Comparison of ENCODE assay signal across 28 cellular contexts in the genomic region with DNA sequence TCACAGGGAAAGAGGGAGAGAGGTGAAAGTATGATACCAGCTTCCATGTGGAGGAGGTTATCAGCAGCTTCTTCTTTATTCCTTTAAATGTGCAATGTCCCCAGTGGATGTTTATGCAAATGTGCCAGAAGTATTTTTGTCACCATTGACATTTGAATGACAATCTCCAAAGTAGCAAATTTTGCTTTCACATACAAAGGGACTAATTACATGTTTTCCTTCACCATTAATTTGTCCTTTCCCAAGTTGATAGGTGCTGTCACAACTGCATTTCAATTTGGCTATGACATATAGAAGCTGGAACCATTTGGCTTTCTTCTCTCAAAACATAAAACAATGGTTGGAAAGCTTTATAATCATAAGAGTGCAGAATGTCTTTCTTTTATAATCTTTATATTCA.
"Had no signal": no experiment of that assay in that cellular context is flagged by ENCODE, and none has a peak within 500 bp of the region (broad histone marks: within the 10 kb centered on the region; RNA-seq: fewer than 3 reads in every experiment).

No MANE protein-coding gene starts in this region.

- H3K4me3 ChIP-seq: stomach, suprapubic skin, testis, thoracic aorta, thyroid gland, tibial artery, tibial nerve, transverse colon, upper lobe of left lung, upper lobe of right lung, uterus, vagina had no signal

- H3K9me3 Mint-ChIP-seq: stimulated activated naive B cell treated with anti-CD40 and anti-IgM and Interleukin-4, amounts not matched to agents 10 μg/mL and 1 μg/mL and 100 μg/mL, for 72 hours; stimulated activated naive CD8-positive, alpha-beta T cell treated with anti-CD3 and anti-CD28 coated beads, Interleukin-15, amount 100 ng/mL, for 72 hours; stimulated activated naive CD8-positive, alpha-beta T cell treated with anti-CD3 and anti-CD28 coated beads, Interleukin-15, Interleukin-2, amounts not matched to agents 100 ng/mL and 50 ng/mL, for 24 hours; type B pancreatic cell had no signal

- H3K4me1 ChIP-seq: stomach, suprapubic skin, testis, thyroid gland, tibial artery, tibial nerve, transverse colon, upper lobe of left lung, upper lobe of right lung, uterus, vagina had no signal

- H3K4me3 Mint-ChIP-seq: stimulated activated effector memory CD8-positive, alpha-beta T cell treated with anti-CD3 and anti-CD28 coated beads, Interleukin-12 subunit alpha, Interleukin-12 subunit beta, amount 100 ng/mL, for 72 hours; stimulated activated memory B cell treated with anti-CD40 and anti-IgM and Interleukin-4, amounts not matched to agents 10 μg/mL and 1 μg/mL and 100 μg/mL, for 72 hours; stimulated activated naive B cell treated with anti-CD40 and anti-IgM and Interleukin-4, amounts not matched to agents 10 μg/mL and 1 μg/mL and 100 μg/mL, for 72 hours; stimulated activated naive CD8-positive, alpha-beta T cell treated with anti-CD3 and anti-CD28 coated beads, Interleukin-15, amount 100 ng/mL, for 72 hours; stimulated activated naive CD8-positive, alpha-beta T cell treated with anti-CD3 and anti-CD28 coated beads, Interleukin-15, Interleukin-2, amounts not matched to agents 100 ng/mL and 50 ng/mL, for 24 hours; type B pancreatic cell had no signal

- H3K9me3 ChIP-seq: stomach, suprapubic skin, testis, thoracic aorta, thyroid gland, tibial artery, tibial nerve, transverse colon, upper lobe of left lung, upper lobe of right lung, uterus, vagina had no signal

- DNase-seq: stimulated activated CD4-positive, alpha-beta T cell treated with anti-CD3 and anti-CD28 coated beads, Interleukin-2, amount 100 ng/mL, for 48 hours; stimulated activated CD4-positive, alpha-beta T cell treated with anti-CD3 and anti-CD28 coated beads, Interleukin-4, amount 100 ng/mL, for 1 hour; stimulated activated CD4-positive, alpha-beta T cell treated with anti-CD3 and anti-CD28 coated beads, Interleukin-4, amount 100 ng/mL, for 24 hours; stimulated activated CD4-positive, alpha-beta T cell treated with anti-CD3 and anti-CD28 coated beads, Interleukin-4, amount 100 ng/mL, for 4 hours; stimulated activated CD8-positive, alpha-beta memory T cell treated with anti-CD3 and anti-CD28 coated beads, Interleukin-4, amount 100 ng/mL, for 48 hours; stimulated activated naive B cell treated with anti-CD40 and anti-IgM and Interleukin-4, amounts not matched to agents 10 μg/mL and 1 μg/mL and 100 μg/mL, for 72 hours; stimulated activated naive CD4-positive, alpha-beta T cell; stimulated activated naive CD4-positive, alpha-beta T cell treated with Interleukin-2 at 50 U/mL for 16 hours; stimulated activated naive CD8-positive, alpha-beta T cell treated with anti-CD3 and anti-CD28 coated beads, Interleukin-15, amount 100 ng/mL, for 72 hours; stimulated activated naive CD8-positive, alpha-beta T cell treated with anti-CD3 and anti-CD28 coated beads, Interleukin-15, Interleukin-2, amounts not matched to agents 100 U/mL and 50 U/mL, for 24 hours; stomach; substantia nigra; testis; thyroid gland; tibial artery; transverse colon; trophoblast cell; upper lobe of left lung; upper lobe of right lung; uterus had no signal

- H3K27ac ChIP-seq: stomach, suprapubic skin, testis, thoracic aorta, thyroid gland, tibial artery, tibial nerve, transverse colon, upper lobe of left lung, upper lobe of right lung, uterus, vagina had no signal

- H3K36me3 Mint-ChIP-seq: stimulated activated effector memory CD8-positive, alpha-beta T cell treated with anti-CD3 and anti-CD28 coated beads, Interleukin-12 subunit alpha, Interleukin-12 subunit beta, amount 100 ng/mL, for 72 hours; stimulated activated memory B cell treated with anti-CD40 and anti-IgM and Interleukin-4, amounts not matched to agents 10 μg/mL and 1 μg/mL and 100 μg/mL, for 72 hours; stimulated activated naive B cell treated with anti-CD40 and anti-IgM and Interleukin-4, amounts not matched to agents 10 μg/mL and 1 μg/mL and 100 μg/mL, for 72 hours; type B pancreatic cell had no signal

- H3K27me3 Mint-ChIP-seq: stimulated activated memory B cell treated with anti-CD40 and anti-IgM and Interleukin-4, amounts not matched to agents 10 μg/mL and 1 μg/mL and 100 μg/mL, for 72 hours; stimulated activated naive B cell treated with anti-CD40 and anti-IgM and Interleukin-4, amounts not matched to agents 10 μg/mL and 1 μg/mL and 100 μg/mL, for 72 hours; stimulated activated naive CD8-positive, alpha-beta T cell treated with anti-CD3 and anti-CD28 coated beads, Interleukin-15, amount 100 ng/mL, for 72 hours; stimulated activated naive CD8-positive, alpha-beta T cell treated with anti-CD3 and anti-CD28 coated beads, Interleukin-15, Interleukin-2, amounts not matched to agents 100 ng/mL and 50 ng/mL, for 24 hours; type B pancreatic cell had no signal

- H3K27me3 ChIP-seq: stomach, suprapubic skin, testis, thyroid gland, tibial artery, tibial nerve, transverse colon, upper lobe of left lung, upper lobe of right lung, uterus, vagina had no signal

- H3K36me3 ChIP-seq: stomach, suprapubic skin, thoracic aorta, thyroid gland, tibial artery, tibial nerve, transverse colon, upper lobe of left lung, upper lobe of right lung, uterus, vagina had no signal

- H3K4me1 Mint-ChIP-seq: stimulated activated effector memory CD8-positive, alpha-beta T cell treated with anti-CD3 and anti-CD28 coated beads, Interleukin-12 subunit alpha, Interleukin-12 subunit beta, amount 100 ng/mL, for 72 hours; stimulated activated memory B cell treated with anti-CD40 and anti-IgM and Interleukin-4, amounts not matched to agents 10 μg/mL and 1 μg/mL and 100 μg/mL, for 72 hours; stimulated activated naive B cell treated with anti-CD40 and anti-IgM and Interleukin-4, amounts not matched to agents 10 μg/mL and 1 μg/mL and 100 μg/mL, for 72 hours; stimulated activated naive CD8-positive, alpha-beta T cell treated with anti-CD3 and anti-CD28 coated beads, Interleukin-15, amount 100 ng/mL, for 72 hours had no signal

- H3K27ac Mint-ChIP-seq: stimulated activated effector memory CD8-positive, alpha-beta T cell treated with anti-CD3 and anti-CD28 coated beads, Interleukin-12 subunit alpha, Interleukin-12 subunit beta, amount 100 ng/mL, for 72 hours; stimulated activated memory B cell treated with anti-CD40 and anti-IgM and Interleukin-4, amounts not matched to agents 10 μg/mL and 1 μg/mL and 100 μg/mL, for 72 hours; stimulated activated naive B cell treated with anti-CD40 and anti-IgM and Interleukin-4, amounts not matched to agents 10 μg/mL and 1 μg/mL and 100 μg/mL, for 72 hours; stimulated activated naive CD8-positive, alpha-beta T cell treated with anti-CD3 and anti-CD28 coated beads, Interleukin-15, amount 100 ng/mL, for 72 hours; stimulated activated naive CD8-positive, alpha-beta T cell treated with anti-CD3 and anti-CD28 coated beads, Interleukin-15, Interleukin-2, amounts not matched to agents 100 ng/mL and 50 ng/mL, for 24 hours; type B pancreatic cell had no signal
